Comparison of ENCODE assay signal across 8 cellular contexts in genomic region chr12:108826115-108826806, GRCh38. TPM values are rescaled to one million over a fixed set of nuclear protein-coding genes. Genes with fewer than 3 reads are reported as not detected.
DNase-seq lines count a peak whose midpoint lies in the region; ATAC-seq and TF ChIP-seq lines count a peak whose summit lies in the region.

No MANE protein-coding gene starts in this region.

- WGBS in adrenal gland, 4 donors, result 2 to 9% (median 4%) methylated on average over 8 to 16 of the region's 16 CpGs
- WGBS in right cardiac atrium, result 6% methylated on average over 16 of the region's 16 CpGs

- H3K27me3 ChIP-seq in adrenal gland, result no peaks in the 10 kb centered on the region
- H3K27me3 ChIP-seq in right cardiac atrium (ENCODE audit: control insufficient read depth, insufficient read depth), result no peaks in the 10 kb centered on the region
- H3K27me3 ChIP-seq in gastrocnemius medialis, result no peaks in the 10 kb centered on the region

- H3K4me1 Mint-ChIP-seq in HFFc6 (ENCODE audit: low read depth), result peaks cover 96% of the 10 kb centered on the region

- peak; percentile 60 to 66 for ATAC-seq in right cardiac atrium
- peak; percentile 60 to 80 for ATAC-seq in gastrocnemius medialis
- no peak for ATAC-seq in HG03135 (IDR thresholded peaks at IDR 0.05; ENCODE audit: unreplicated experiment)

- intact Hi-C loops in adrenal gland (cut with DNase I) (no loop called here), right cardiac atrium (cut with DNase I) (loop anchor here in 1 of 4 donors (10.0 kb wide), 1 partner anchor 269 kb away; the partner anchor contains the start of genes ALKBH2 and UNG), gastrocnemius medialis (cut with DNase I; ENCODE audit: low total_unique reads) (no loop called here)

- H3K4me3 ChIP-seq in adrenal gland (peak overlapping the region in 1 of 4 donors; percentile 10), right cardiac atrium (ENCODE audit: low read length) (no peak overlapping the region), gastrocnemius medialis (peak overlapping the region; percentile 12 to 27 (median 16))

- peak overlapping the region; percentile 86 for H3K4me3 Mint-ChIP-seq in HFFc6

- H3K27ac ChIP-seq in adrenal gland, result peak overlapping the region; percentile 88 to 95 (median 94)
- H3K27ac ChIP-seq in right cardiac atrium (ENCODE audit: low read length), result peak overlapping the region; percentile 99
- peak overlapping the region; percentile 83 to 98 (median 88) for H3K27ac ChIP-seq in gastrocnemius medialis

- TF ChIP-seq CTCF in HFFc6 (IDR thresholded peaks at IDR 0.05) (peak; percentile 26; the same call in 1 of the 2 replicates), adrenal gland (IDR thresholded peaks at IDR 0.05) (peak in 1 of 6 experiments; percentile 17), gastrocnemius medialis (IDR thresholded peaks at IDR 0.05 in 4 of 5, conservative IDR thresholded peaks at IDR 0.05 in 1 of 5) (no peak), GM13977 (IDR thresholded peaks at IDR 0.05; ENCODE audit: extremely low read depth, insufficient read depth, missing control alignments) (no peak)

- no peaks in the 10 kb centered on the region for H3K9me3 ChIP-seq in adrenal gland (replicated peaks in 1 of 3)
- no peaks in the 10 kb centered on the region for H3K9me3 ChIP-seq in right cardiac atrium (ENCODE audit: control insufficient read depth, low read length)
- H3K9me3 ChIP-seq in gastrocnemius medialis, result no peaks in the 10 kb centered on the region

- H3K9me3 Mint-ChIP-seq in HFFc6, result no peaks in the 10 kb centered on the region

- H3K27me3 Mint-ChIP-seq in HFFc6 (ENCODE audit: insufficient read depth), result peaks cover 4% of the 10 kb centered on the region

- H3K36me3 Mint-ChIP-seq in HFFc6 (ENCODE audit: low read depth), result peaks cover 59% of the 10 kb centered on the region

- H3K36me3 ChIP-seq in adrenal gland (replicated peaks in 1 of 2), result peaks cover 0 to 34% of the 10 kb centered on the region in 2 donors
- H3K36me3 ChIP-seq in gastrocnemius medialis, result peaks cover 0 to 32% of the 10 kb centered on the region in 2 donors

- in situ Hi-C loops in gastrocnemius medialis (cut with MboI; ENCODE audit: low sequenced_read_pairs in 4 of 4) (no loop called here), GM13977 (cut with MboI; ENCODE audit: low pct_unique_long_range_greater_than_20kb, low sequenced_read_pairs, unreplicated experiment) (no loop called here)

- peak; percentile 29 to 53 for TF ChIP-seq POLR2A in adrenal gland (IDR thresholded peaks at IDR 0.05)
- TF ChIP-seq POLR2A in gastrocnemius medialis (IDR thresholded peaks at IDR 0.05), result peak in 1 of 2 donors; percentile 42

- peak; percentile 84 for DNase-seq in AG08396 (ENCODE audit: low spot score)
- DNase-seq in HFFc6, result peak; percentile 90
- DNase-seq in adrenal gland, result peak; percentile 63 to 92 (median 80)
- peak; percentile 68 to 84 (median 81) for DNase-seq in right cardiac atrium
- DNase-seq in gastrocnemius medialis, result peak; percentile 66 to 73
- no peak for DNase-seq in NCI-H187 (lab: John Stamatoyannopoulos, UW)
- no peak for DNase-seq in GM13977 (ENCODE audit: low spot score)

- H3K4me1 ChIP-seq in adrenal gland (replicated peaks in 1 of 2), result peaks cover 33 to 75% of the 10 kb centered on the region in 2 donors
- H3K4me1 ChIP-seq in right cardiac atrium (ENCODE audit: control insufficient read depth, insufficient read depth, low read length), result peaks cover 30% of the 10 kb centered on the region
- peaks cover 62 to 71% of the 10 kb centered on the region in 2 donors for H3K4me1 ChIP-seq in gastrocnemius medialis

- peak overlapping the region; percentile 99 for H3K27ac Mint-ChIP-seq in HFFc6

RNA-seq across cellular contexts. Expression of gene SSH1, which starts 31.1 kb away (rescaled TPM):
- total RNA-seq in HFFc6 (2021; fragmentation: NEBNext Ultra II Directional; extraction: Animal tissue kit (Norgen Biotek cat#: 25700)), result 10 to 100 TPM; 75.8 to 96.2 (median 79.1) TPM
- total RNA-seq in adrenal gland (10 to 100 TPM; 12.8 to 40.1 (median 24.9) TPM), right cardiac atrium (10 to 100 TPM; 39.2 to 46.6 (median 41.5) TPM), gastrocnemius medialis (10 to 100 TPM; 19.6 to 33.6 (median 22.8) TPM)
- polyA plus RNA-seq in adrenal gland (1 to 10 TPM; 5.3 to 9.4 (median 7.8) TPM), right cardiac atrium (11.6 TPM)

RNA-seq across cellular contexts. Expression of gene DAO, which starts 53.6 kb away (rescaled TPM):
- not detected for total RNA-seq in HFFc6 (2021; fragmentation: NEBNext Ultra II Directional; extraction: Animal tissue kit (Norgen Biotek cat#: 25700))
- total RNA-seq in adrenal gland (not detected), right cardiac atrium (not detected), gastrocnemius medialis (not detected)
- polyA plus RNA-seq in adrenal gland (not detected), right cardiac atrium (not detected)

Comparison
In these comparisons a context has a peak if more than half of its experiments do, and no peak if none do; other contexts are left out.
1. DNase-seq: peak in AG08396 (single experiment), HFFc6 (single experiment), adrenal gland (7 of 7), right cardiac atrium (3 of 3) and gastrocnemius medialis (2 of 2); none in NCI-H187 (0 of 2) and GM13977 (single experiment).
2. Peak in every context shown above with its lines, with median percentiles within 50 percentile points of each other: H3K27ac ChIP-seq.